Comparison of ENCODE assay signal across 10 cellular contexts in genomic region chr9:104775574-104775936, GRCh38. TPM values are rescaled to one million over a fixed set of nuclear protein-coding genes. Genes with fewer than 3 reads are reported as not detected.
DNase-seq lines count a peak whose midpoint lies in the region; ATAC-seq and TF ChIP-seq lines count a peak whose summit lies in the region.
"Had no signal": no experiment of that assay in that cellular context is flagged by ENCODE, and none has a peak within 500 bp of the region (broad histone marks: within the 10 kb centered on the region; RNA-seq: fewer than 3 reads in every experiment).

No MANE protein-coding gene starts in this region.

- no peaks in the 10 kb centered on the region for H3K9me3 ChIP-seq in adrenal gland (replicated peaks in 1 of 3)
- no peaks in the 10 kb centered on the region for H3K9me3 ChIP-seq in upper lobe of right lung

- TF ChIP-seq POLR2A in adrenal gland (IDR thresholded peaks at IDR 0.05), result no peak

- H3K27me3 ChIP-seq in adrenal gland (no peaks in the 10 kb centered on the region), mesendoderm (ENCODE audit: insufficient read depth, low read length, poor library complexity) (no peaks in the 10 kb centered on the region), upper lobe of right lung (no peaks in the 10 kb centered on the region)

- H3K4me1 ChIP-seq in adrenal gland (replicated peaks in 1 of 2), result peaks cover 21 to 74% of the 10 kb centered on the region in 2 donors
- H3K4me1 ChIP-seq in mesendoderm (ENCODE audit: control insufficient read depth, low read depth, low read length), result no peaks in the 10 kb centered on the region
- peaks cover 4% of the 10 kb centered on the region for H3K4me1 ChIP-seq in upper lobe of right lung
- H3K4me1 ChIP-seq: parathyroid adenoma had no signal

- no peak overlapping the region for H3K9ac ChIP-seq in mesendoderm (ENCODE audit: low read length)
- H3K9ac ChIP-seq: parathyroid adenoma had no signal

- no peaks in the 10 kb centered on the region for H3K79me1 ChIP-seq in mesendoderm (ENCODE audit: low read length)

- no peak overlapping the region for H2BK5ac ChIP-seq in mesendoderm (ENCODE audit: low read length)

- no peak overlapping the region for H2AK5ac ChIP-seq in mesendoderm (ENCODE audit: low read length)

- no peak overlapping the region for H3K4me2 ChIP-seq in mesendoderm (ENCODE audit: low read length)

- no peak overlapping the region for H3K23ac ChIP-seq in mesendoderm (ENCODE audit: low read length)

- H4K8ac ChIP-seq in mesendoderm (ENCODE audit: low read depth, low read length), result no peak overlapping the region

- H2BK15ac ChIP-seq in mesendoderm (replicated peaks; ENCODE audit: low read depth), result no peak overlapping the region

- H3K36me3 ChIP-seq in adrenal gland (replicated peaks in 1 of 2) (no peaks in the 10 kb centered on the region), mesendoderm (ENCODE audit: control insufficient read depth, insufficient read depth, low read length) (no peaks in the 10 kb centered on the region), upper lobe of right lung (no peaks in the 10 kb centered on the region)

- H2BK120ac ChIP-seq in mesendoderm (ENCODE audit: low read depth, low read length), result no peak overlapping the region

- H3K4me3 ChIP-seq in GM12865 (ENCODE audit: low read depth, low read length), result no peak overlapping the region
- no peak overlapping the region for H3K4me3 ChIP-seq in adrenal gland
- H3K4me3 ChIP-seq in mesendoderm (ENCODE audit: low read length), result no peak overlapping the region
- no peak overlapping the region for H3K4me3 ChIP-seq in upper lobe of right lung

- H3K18ac ChIP-seq in mesendoderm (ENCODE audit: low read length), result no peak overlapping the region

- H3K4ac ChIP-seq in mesendoderm (ENCODE audit: low read depth, low read length), result no peak overlapping the region

- H4K5ac ChIP-seq in mesendoderm (ENCODE audit: low read length), result no peak overlapping the region

- peak; percentile 55 for ATAC-seq in GM19463 (IDR thresholded peaks at IDR 0.05; ENCODE audit: unreplicated experiment)
- ATAC-seq in HG03045 (IDR thresholded peaks at IDR 0.05; ENCODE audit: unreplicated experiment), result peak; percentile 76
- ATAC-seq in upper lobe of right lung, result no peak

- no peak overlapping the region for H3K56ac ChIP-seq in mesendoderm (ENCODE audit: low read length)

- TF ChIP-seq CTCF in GM12865 (IDR thresholded peaks at IDR 0.05; ENCODE audit: insufficient read depth, low read depth, low read length, missing control alignments) (no peak), adrenal gland (IDR thresholded peaks at IDR 0.05) (no peak), upper lobe of right lung (IDR thresholded peaks at IDR 0.05) (no peak)

- H3K79me2 ChIP-seq in mesendoderm (ENCODE audit: control insufficient read depth, insufficient read depth, low read length), result no peaks in the 10 kb centered on the region
- H3K79me2 ChIP-seq: parathyroid adenoma had no signal

- intact Hi-C loops in adrenal gland (cut with DNase I), result no loop called here
- intact Hi-C loops in upper lobe of right lung (cut with DNase I), result no loop called here

- DNase-seq in GM12865 (ENCODE audit: low read depth) (peak; percentile 65), adrenal gland (no peak), SKM-1 (lab: John Stamatoyannopoulos, UW; ENCODE audit: unreplicated experiment) (no peak), mesendoderm (no peak), upper lobe of right lung (no peak)
- no peak for DNase-seq in activated naive CD4-positive, alpha-beta T cell treated with anti-CD3 and anti-CD28 coated beads, Interleukin-2, amount 50 U/mL, for 16 hours
- DNase-seq: NCI-H187 treated with DMSO at 0.1 percent for 48 hours had no signal

- H3K27ac ChIP-seq in adrenal gland (peak overlapping the region; percentile 49 to 82 (median 73)), mesendoderm (ENCODE audit: low read depth, low read length) (no peak overlapping the region), upper lobe of right lung (no peak overlapping the region)
- H3K27ac ChIP-seq: parathyroid adenoma had no signal

RNA-seq across cellular contexts. Expression of gene NIPSNAP3B, which starts 11.6 kb away (rescaled TPM):
- total RNA-seq in adrenal gland (10 to 100 TPM in 5 of 8 donors, 1 to 10 TPM in 3; 8.1 to 28.2 (median 12.5) TPM), upper lobe of right lung (2.2 TPM)
- 10 to 100 TPM in 2 of 3 donors, 1 to 10 TPM in 1; 8.5 to 36.5 (median 14.0) TPM for polyA plus RNA-seq in adrenal gland
- 0.11 TPM for polyA plus RNA-seq in mesendoderm (2013, experiment 1 of 2)
- 0.08 TPM for polyA plus RNA-seq in mesendoderm (2013, experiment 2 of 2)

RNA-seq across cellular contexts. Expression of gene NIPSNAP3A, which starts 28.1 kb away (rescaled TPM):
- total RNA-seq in adrenal gland, result 10 to 100 TPM; 32.3 to 76.9 (median 43.7) TPM
- polyA plus RNA-seq in adrenal gland, result 10 to 100 TPM; 18.3 to 49.2 (median 34.1) TPM
- polyA plus RNA-seq in mesendoderm (2013, experiment 1 of 2), result 6.6 TPM
- polyA plus RNA-seq in mesendoderm (2013, experiment 2 of 2), result 7.1 TPM
- total RNA-seq in upper lobe of right lung, result 26.0 TPM

Comparison
In these comparisons a context has a peak if more than half of its experiments do, and no peak if none do; other contexts are left out.
1. H3K27ac ChIP-seq: peak in adrenal gland (5 of 5); none in mesendoderm (single experiment) and upper lobe of right lung (single experiment).